1 cellular context compared by ENCODE assay signal in the genomic region with DNA sequence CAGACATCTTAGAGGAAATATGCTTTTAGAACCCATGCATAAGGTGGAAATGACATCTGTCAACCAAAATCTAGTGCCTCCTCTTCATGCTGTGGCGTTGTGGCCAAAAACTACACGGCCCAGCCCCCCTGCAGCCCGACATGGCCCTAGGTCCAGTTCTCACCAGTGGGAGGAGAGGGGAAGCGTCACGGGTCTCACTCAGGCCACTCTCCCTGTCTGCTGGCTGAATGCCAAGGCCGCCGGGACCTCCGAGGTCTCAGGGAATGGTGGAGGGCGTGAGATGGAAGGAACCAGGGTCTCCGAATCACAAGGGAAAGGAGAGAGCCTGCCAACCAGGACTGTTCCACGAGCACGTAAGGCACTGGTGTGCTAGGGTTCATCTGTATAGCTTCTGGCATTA.
TF ChIP-seq lines count a peak whose summit lies in the region.

No MANE protein-coding gene starts in this region.

TF ChIP-seq in HepG2, 621 proteins besides CTCF, POLR2A, EP300 and RAD21 (continued from another document):
- TF ChIP-seq TEAD3 (CRISPR knock-in tag; optimal IDR thresholded peaks at IDR 0.05; ENCODE audit: borderline replicate concordance): peak; percentile 22
- TF ChIP-seq FOXO1 (CRISPR knock-in tag; IDR thresholded peaks at IDR 0.05): 0 out of 2 replicates have a peak, but pooled peaks have one; percentile 11
- peak; percentile 61; the same call in 1 of the 2 replicates for TF ChIP-seq SSRP1 (CRISPR knock-in tag; IDR thresholded peaks at IDR 0.05)
- no peak for TF ChIP-seq KDM6A (CRISPR knock-in tag; IDR thresholded peaks at IDR 0.05; ENCODE audit: low read depth)
- TF ChIP-seq ZNF687 (CRISPR knock-in tag; IDR thresholded peaks at IDR 0.05): peak; percentile 29; the same call in 1 of the 2 replicates
- no peak for TF ChIP-seq POGK (CRISPR knock-in tag; conservative IDR thresholded peaks at IDR 0.05)
